In genomic region chr1:233735331-233735730, GRCh38 we compare ENCODE assay signal across 31 cellular contexts.
"Had no signal": no experiment of that assay in that cellular context is flagged by ENCODE, and none has a peak within 500 bp of the region (broad histone marks: within the 10 kb centered on the region; RNA-seq: fewer than 3 reads in every experiment).

No MANE protein-coding gene starts in this region.

- H3K27me3 ChIP-seq: brain microvascular endothelial cell had no signal

- DNase-seq: activated CD4-positive, alpha-beta memory T cell treated with anti-CD3 and anti-CD28 coated beads, Interleukin-2, amount 10 ng/mL, durations not matched to agents 7 days and 5 days; activated CD4-positive, alpha-beta T cell treated with anti-CD3 and anti-CD28 coated beads for 1 hour; activated CD4-positive, alpha-beta T cell treated with anti-CD3 and anti-CD28 coated beads for 48 hours; activated CD4-positive, CD25-positive, alpha-beta regulatory T cell; activated CD8-positive, alpha-beta memory T cell treated with anti-CD3 and anti-CD28 coated beads for 24 hours; activated CD8-positive, alpha-beta memory T cell treated with anti-CD3 and anti-CD28 coated beads, Interleukin-2, amount 10 ng/mL, durations not matched to agents 7 days and 5 days; activated CD8-positive, alpha-beta memory T cell treated with anti-CD3 and anti-CD28 coated beads, Interleukin-2, amount 50 U/mL, for 48 hours; activated effector memory CD4-positive, alpha-beta T cell treated with Interleukin-2 at 50 U/mL for 16 hours; activated naive CD4-positive, alpha-beta T cell treated with anti-CD3 and anti-CD28 coated beads, Interleukin-2, amount 10 ng/mL, durations not matched to agents 7 days and 5 days; activated naive CD8-positive, alpha-beta T cell treated with anti-CD3 and anti-CD28 coated beads, Interleukin-2, amount 50 U/mL, for 24 hours; activated T-cell treated with anti-CD3 and anti-CD28 coated beads, Interleukin-2, amount 50 U/mL, for 48 hours; anterior cingulate cortex; brain microvascular endothelial cell; central memory CD4-positive, alpha-beta T cell; NCI-H1092 treated with DMSO at 0.1 percent for 48 hours; NCI-H1417; NCI-H187 treated with DMSO at 0.1 percent for 48 hours; NCI-H2081 treated with DMSO at 0.1 percent for 48 hours; NCI-H345; NCI-H524 treated with DMSO at 0.1 percent for 48 hours; Peyer's patch; RPMI8226; SHP77 treated with DMSO at 0.1 percent for 48 hours; SW 1271; T-helper 1 cell; T-helper 2 cell; T-helper 9 cell; WERI-Rb-1 had no signal

- H3K4me3 ChIP-seq: Peyer's patch, SJSA1 had no signal

- H3K9me3 Mint-ChIP-seq: activated CD4-positive, alpha-beta memory T cell treated with anti-CD3 and anti-CD28 coated beads, Interleukin-2, amount 10 ng/mL, durations not matched to agents 7 days and 5 days; activated naive CD4-positive, alpha-beta T cell treated with anti-CD3 and anti-CD28 coated beads, Interleukin-2, amount 10 ng/mL, durations not matched to agents 7 days and 5 days; activated naive CD8-positive, alpha-beta T cell treated with anti-CD3 and anti-CD28 coated beads, Interleukin-2, amount 50 U/mL, for 24 hours had no signal

- H3K27me3 Mint-ChIP-seq: activated naive CD4-positive, alpha-beta T cell treated with anti-CD3 and anti-CD28 coated beads, Interleukin-2, amount 10 ng/mL, durations not matched to agents 7 days and 5 days; activated naive CD8-positive, alpha-beta T cell had no signal

- H3K4me2 ChIP-seq: KMS-11 had no signal

- H3K27ac Mint-ChIP-seq: activated CD4-positive, alpha-beta memory T cell treated with anti-CD3 and anti-CD28 coated beads, Interleukin-2, amount 10 ng/mL, durations not matched to agents 7 days and 5 days; activated CD8-positive, alpha-beta memory T cell treated with anti-CD3 and anti-CD28 coated beads, Interleukin-2, amount 10 ng/mL, durations not matched to agents 7 days and 5 days; activated naive CD4-positive, alpha-beta T cell treated with anti-CD3 and anti-CD28 coated beads, Interleukin-2, amount 10 ng/mL, durations not matched to agents 7 days and 5 days; activated naive CD8-positive, alpha-beta T cell; activated naive CD8-positive, alpha-beta T cell treated with anti-CD3 and anti-CD28 coated beads, Interleukin-2, amount 50 U/mL, for 24 hours had no signal

- ATAC-seq: activated CD8-positive, alpha-beta memory T cell treated with anti-CD3 and anti-CD28 coated beads, Interleukin-2, amount 10 ng/mL, durations not matched to agents 7 days and 5 days; activated naive CD8-positive, alpha-beta T cell treated with anti-CD3 and anti-CD28 coated beads, Interleukin-2, amount 50 U/mL, for 24 hours had no signal

- H3K36me3 Mint-ChIP-seq: activated CD8-positive, alpha-beta memory T cell treated with anti-CD3 and anti-CD28 coated beads, Interleukin-2, amount 10 ng/mL, durations not matched to agents 7 days and 5 days; activated naive CD4-positive, alpha-beta T cell treated with anti-CD3 and anti-CD28 coated beads, Interleukin-2, amount 10 ng/mL, durations not matched to agents 7 days and 5 days; activated naive CD8-positive, alpha-beta T cell had no signal

- H3K9ac ChIP-seq: KMS-11 had no signal

- H3K4me3 Mint-ChIP-seq: activated CD4-positive, alpha-beta memory T cell treated with anti-CD3 and anti-CD28 coated beads, Interleukin-2, amount 10 ng/mL, durations not matched to agents 7 days and 5 days; activated CD8-positive, alpha-beta memory T cell treated with anti-CD3 and anti-CD28 coated beads, Interleukin-2, amount 10 ng/mL, durations not matched to agents 7 days and 5 days; activated naive CD4-positive, alpha-beta T cell treated with anti-CD3 and anti-CD28 coated beads, Interleukin-2, amount 10 ng/mL, durations not matched to agents 7 days and 5 days; activated naive CD8-positive, alpha-beta T cell; activated naive CD8-positive, alpha-beta T cell treated with anti-CD3 and anti-CD28 coated beads, Interleukin-2, amount 50 U/mL, for 24 hours had no signal

- H3K36me3 ChIP-seq: brain microvascular endothelial cell, Peyer's patch, SJSA1, WERI-Rb-1 had no signal

- H3K4me1 ChIP-seq: Peyer's patch, SJSA1 had no signal

- H3K9me3 ChIP-seq: Peyer's patch, SJSA1 had no signal

- H3K27ac ChIP-seq: brain microvascular endothelial cell, KMS-11, Peyer's patch, SJSA1, WERI-Rb-1 had no signal

- H3K4me1 Mint-ChIP-seq: activated CD4-positive, alpha-beta memory T cell treated with anti-CD3 and anti-CD28 coated beads, Interleukin-2, amount 10 ng/mL, durations not matched to agents 7 days and 5 days; activated CD8-positive, alpha-beta memory T cell treated with anti-CD3 and anti-CD28 coated beads, Interleukin-2, amount 10 ng/mL, durations not matched to agents 7 days and 5 days; activated naive CD4-positive, alpha-beta T cell treated with anti-CD3 and anti-CD28 coated beads, Interleukin-2, amount 10 ng/mL, durations not matched to agents 7 days and 5 days; activated naive CD8-positive, alpha-beta T cell treated with anti-CD3 and anti-CD28 coated beads, Interleukin-2, amount 50 U/mL, for 24 hours had no signal
